8 cellular contexts compared by ENCODE assay signal in genomic region chr5:141412853-141413539, GRCh38. TPM values are rescaled to one million over a fixed set of nuclear protein-coding genes. Genes with fewer than 3 reads are reported as not detected.
DNase-seq lines count a peak whose midpoint lies in the region; ATAC-seq and TF ChIP-seq lines count a peak whose summit lies in the region.

TSS of gene PCDHGA10 (plus strand) at chr5:141412987. CDS start at chr5:141413176, 189 bp downstream.

- TF ChIP-seq POLR2A in heart left ventricle (IDR thresholded peaks at IDR 0.05) (no peak), prostate gland (IDR thresholded peaks at IDR 0.05) (no peak), lower leg skin (IDR thresholded peaks at IDR 0.05) (no peak)

- H3K27ac Mint-ChIP-seq in activated naive CD8-positive, alpha-beta T cell treated with anti-CD3 and anti-CD28 coated beads, Interleukin-2, amount 10 ng/mL, durations not matched to agents 7 days and 5 days = no peak within 1 kb of the TSS

- H3K27me3 Mint-ChIP-seq in activated naive CD8-positive, alpha-beta T cell treated with anti-CD3 and anti-CD28 coated beads, Interleukin-2, amount 10 ng/mL, durations not matched to agents 7 days and 5 days = peaks cover 66% of the 10 kb centered on the region

- ATAC-seq in GM18909 (IDR thresholded peaks at IDR 0.05; ENCODE audit: poor library complexity, unreplicated experiment) (peak; percentile 79), HG03159 (IDR thresholded peaks at IDR 0.05; ENCODE audit: unreplicated experiment) (peak; percentile 76), Panc1 (peak; percentile 72), heart left ventricle (peak; percentile 24 to 66 (median 64))
- ATAC-seq in activated naive CD8-positive, alpha-beta T cell treated with anti-CD3 and anti-CD28 coated beads, Interleukin-2, amount 10 ng/mL, durations not matched to agents 7 days and 5 days (ENCODE audit: low read depth) = peak; percentile 75

- WGBS in heart left ventricle, 4 donors = 27 to 44% (median 39%) methylated on average over 30 to 31 of the region's 31 CpGs
- 16% methylated on average over 31 of the region's 31 CpGs for WGBS in prostate gland
- 18 to 19% methylated on average over 31 of the region's 31 CpGs for WGBS in lower leg skin, 2 donors

- H3K4me1 Mint-ChIP-seq in activated naive CD8-positive, alpha-beta T cell treated with anti-CD3 and anti-CD28 coated beads, Interleukin-2, amount 10 ng/mL, durations not matched to agents 7 days and 5 days = peaks cover 4% of the 10 kb centered on the region

- peak within 1 kb of the TSS; percentile 80 for H3K4me3 Mint-ChIP-seq in activated naive CD8-positive, alpha-beta T cell treated with anti-CD3 and anti-CD28 coated beads, Interleukin-2, amount 10 ng/mL, durations not matched to agents 7 days and 5 days

- intact Hi-C loops in Panc1 (cut with micrococcal nuclease; ENCODE audit: unreplicated experiment) = loop anchor here (2.0 to 10.0 kb wide), 3 partner anchors 48 to 191 kb away; partner anchors contain the start of genes PCDHB14 and PCDHGA5
- intact Hi-C loops in heart left ventricle (cut with DNase I) = loop anchor here in 7 of 10 donors (2.0 to 10.0 kb wide), 6 partner anchors 48 to 148 kb away; partner anchors contain the start of genes PCDHGA5 (in 3 of the 7) and PCDHGA1 (in 1 of the 7)
- intact Hi-C loops in prostate gland (cut with DNase I) = loop anchor here (10.0 kb wide), 1 partner anchor 112 kb away; no protein-coding TSS in a partner anchor
- intact Hi-C loops in lower leg skin (cut with DNase I; ENCODE audit: low total_unique reads) = loop anchor here (10.0 kb wide), 1 partner anchor 142 kb away; no protein-coding TSS in a partner anchor

- H3K4me1 ChIP-seq in Panc1 (ENCODE audit: control insufficient read depth, insufficient read depth, low read length) = no peaks in the 10 kb centered on the region
- H3K4me1 ChIP-seq in heart left ventricle = peaks cover 0 to 4% (median 0%) of the 10 kb centered on the region in 12 donors
- no peaks in the 10 kb centered on the region for H3K4me1 ChIP-seq in prostate gland (replicated peaks)

- BruUV-seq in Panc1 (replicated peaks; lab: Mats Ljungman, UMichigan) = no TSS peak

- peak; percentile 78 for DNase-seq in AG20443 (ENCODE audit: low spot score)
- DNase-seq in Panc1 (ENCODE audit: low read depth, low spot score) = no peak
- DNase-seq in activated naive CD8-positive, alpha-beta T cell treated with anti-CD3 and anti-CD28 coated beads, Interleukin-2, amount 10 ng/mL, durations not matched to agents 7 days and 5 days = no peak
- DNase-seq in heart left ventricle = peak in 3 of 5 donors; percentile 53 to 61 (median 59)
- DNase-seq in prostate gland (ENCODE audit: low spot score) = peak; percentile 55
- DNase-seq in lower leg skin (ENCODE audit: low spot score in 2 of 2) = no peak

- no peaks in the 10 kb centered on the region for H3K27me3 ChIP-seq in Panc1 (ENCODE audit: control insufficient read depth, insufficient read depth, low read length)
- H3K27me3 ChIP-seq in heart left ventricle = peaks cover 0 to 78% (median 0%) of the 10 kb centered on the region in 9 donors
- H3K27me3 ChIP-seq in prostate gland (replicated peaks; ENCODE audit: insufficient read depth) = peaks cover 2% of the 10 kb centered on the region

- CTCF ChIA-PET in Panc1 (lab: Charles Lee) = interaction anchor here (0.5 to 2.2 kb wide), 17 partner anchors 17 to 244 kb away, joined by 3 to 11 read pairs (median 4); partner anchors contain the start of genes PCDHB11, PCDHB14, PCDHGA1 and PCDHGA12

- H3K4me3 ChIP-seq in Panc1 (ENCODE audit: low read depth in 2 of 2, low read length in 2 of 2) (peak within 1 kb of the TSS in 1 of 2 experiments; percentile 7; a peak in 1 of 4 replicates), heart left ventricle (peak within 1 kb of the TSS in 10 of 12 donors; percentile 10 to 49 (median 36)), prostate gland (peak within 1 kb of the TSS; percentile 5 to 27), lower leg skin (ENCODE audit: low read depth, poor library complexity, severe bottlenecking) (no peak within 1 kb of the TSS)

- H3K9me3 Mint-ChIP-seq in activated naive CD8-positive, alpha-beta T cell treated with anti-CD3 and anti-CD28 coated beads, Interleukin-2, amount 10 ng/mL, durations not matched to agents 7 days and 5 days = peaks cover 10% of the 10 kb centered on the region

- in situ Hi-C loops in Panc1 (cut with HindIII; ENCODE audit: low pct_unique_long_range_greater_than_20kb, low sequenced_read_pairs) = no loop called here

- H3K27ac ChIP-seq in Panc1 (ENCODE audit: low read length) (no peak within 1 kb of the TSS), heart left ventricle (peak within 1 kb of the TSS in 1 of 12 donors; percentile 36), prostate gland (peak within 1 kb of the TSS in 1 of 2 donors; percentile 39)

- POLR2A ChIA-PET in Panc1 (lab: Charles Lee) = no interaction called here
- POLR2A ChIA-PET in activated naive CD8-positive, alpha-beta T cell treated with anti-CD3 and anti-CD28 coated beads, Interleukin-2, amount 10 ng/mL, durations not matched to agents 7 days and 5 days (lab: Charles Lee) = no interaction called here

- no peaks in the 10 kb centered on the region for H3K36me3 ChIP-seq in Panc1 (ENCODE audit: control insufficient read depth, insufficient read depth, low read length)
- H3K36me3 ChIP-seq in heart left ventricle = peaks cover 0 to 29% (median 0%) of the 10 kb centered on the region in 9 donors
- no peaks in the 10 kb centered on the region for H3K36me3 ChIP-seq in prostate gland

- no peaks in the 10 kb centered on the region for H3K9me3 ChIP-seq in Panc1 (ENCODE audit: control insufficient read depth, insufficient read depth, low read depth, low read length)
- peaks cover 0 to 100% (median 53%) of the 10 kb centered on the region in 12 donors for H3K9me3 ChIP-seq in heart left ventricle
- H3K9me3 ChIP-seq in prostate gland = no peaks in the 10 kb centered on the region

- TF ChIP-seq CTCF in Panc1 (IDR thresholded peaks at IDR 0.05) = peak; percentile 87
- peak; percentile 26 to 60 (median 42) for TF ChIP-seq CTCF in heart left ventricle (IDR thresholded peaks at IDR 0.05)
- peak in 3 of 4 experiments; percentile 24 to 46 (median 38) for TF ChIP-seq CTCF in prostate gland (IDR thresholded peaks at IDR 0.05)
- no peak for TF ChIP-seq CTCF in lower leg skin (IDR thresholded peaks at IDR 0.05)

- H3K36me3 Mint-ChIP-seq in activated naive CD8-positive, alpha-beta T cell treated with anti-CD3 and anti-CD28 coated beads, Interleukin-2, amount 10 ng/mL, durations not matched to agents 7 days and 5 days = peaks cover 6% of the 10 kb centered on the region

RNA-seq across cellular contexts. Expression of gene PCDHGA10, which starts in this region (rescaled TPM):
- 0.69 TPM for total RNA-seq in Panc1 (2021; ENCODE audit: unreplicated experiment)
- 0.56 TPM for polyA plus RNA-seq in Panc1 (2012; ENCODE audit: insufficient read length)
- under 1 TPM in 1 of 2 experiments, not detected in 1; 0.14 TPM for total RNA-seq in activated naive CD8-positive, alpha-beta T cell treated with anti-CD3 and anti-CD28 coated beads, Interleukin-2, amount 10 ng/mL, durations not matched to agents 7 days and 5 days
- 10 to 100 TPM in 1 of 9 donors, 1 to 10 TPM in 8; 3.3 to 11.3 (median 6.1) TPM for total RNA-seq in heart left ventricle
- 1 to 10 TPM; 1.1 to 3.1 TPM for polyA plus RNA-seq in heart left ventricle
- total RNA-seq in prostate gland = 10 to 100 TPM in 1 of 2 donors, 1 to 10 TPM in 1; 6.7 to 11.1 TPM
- total RNA-seq in lower leg skin = 10 to 100 TPM in 1 of 4 donors, 1 to 10 TPM in 3; 6.8 to 11.7 (median 8.3) TPM

Comparison
In these comparisons a context has a peak if more than half of its experiments do, and no peak if none do; other contexts are left out.
1. Peak in ATAC-seq in Panc1; RNA of the gene not detected or under 1 TPM.
2. Peak in ATAC-seq in activated naive CD8-positive, alpha-beta T cell treated with anti-CD3 and anti-CD28 coated beads, Interleukin-2, amount 10 ng/mL, durations not matched to agents 7 days and 5 days; RNA of the gene not detected or under 1 TPM.
3. DNase-seq: peak in AG20443 (single experiment), heart left ventricle (3 of 5) and prostate gland (single experiment); none in Panc1 (single experiment), activated naive CD8-positive, alpha-beta T cell treated with anti-CD3 and anti-CD28 coated beads, Interleukin-2, amount 10 ng/mL, durations not matched to agents 7 days and 5 days (single experiment) and lower leg skin (0 of 2).
4. CTCF ChIP-seq: peak in Panc1 (single experiment), heart left ventricle (12 of 12) and prostate gland (3 of 4); none in lower leg skin (0 of 3).
5. Peak in every context shown above with its lines, with median percentiles within 50 percentile points of each other: ATAC-seq.